Comparison of ENCODE assay signal across 8 cellular contexts in genomic region chr11:128632151-128632791, GRCh38.
DNase-seq lines count a peak whose midpoint lies in the region; ATAC-seq and FAIRE-seq lines count a peak whose summit lies in the region.

No MANE protein-coding gene starts in this region.

- FAIRE-seq in RCC 7860 (lab: Jason Lieb, UNC), result no peak

- peak; percentile 33 for ATAC-seq in HG02678 (IDR thresholded peaks at IDR 0.05; ENCODE audit: unreplicated experiment)

- DNase-seq in GDM1 (lab: John Stamatoyannopoulos, UW) (peak; percentile 60), RCC 7860 (ENCODE audit: low spot score) (peak; percentile 7), amniotic epithelial cell (ENCODE audit: low read depth) (peak; percentile 42), iPS-NIHi11 (ENCODE audit: low spot score) (peak; percentile 64), NK-92 (lab: John Stamatoyannopoulos, UW; ENCODE audit: unreplicated experiment) (no peak), NCI-H2029 treated with DMSO at 0.1 percent for 48 hours (lab: John Stamatoyannopoulos, UW) (no peak)
- peak in 5 of 6 experiments; percentile 21 to 67 (median 27) for DNase-seq in stimulated activated naive CD4-positive, alpha-beta T cell (lab: John Stamatoyannopoulos, UW)

Comparison
In these comparisons a context has a peak if more than half of its experiments do, and no peak if none do; other contexts are left out.
1. DNase-seq: peak in GDM1 (single experiment), RCC 7860 (single experiment), amniotic epithelial cell (single experiment), iPS-NIHi11 (single experiment) and stimulated activated naive CD4-positive, alpha-beta T cell (5 of 6); none in NK-92 (single experiment) and NCI-H2029 treated with DMSO at 0.1 percent for 48 hours (single experiment).